Comparison of ENCODE assay signal across 8 cellular contexts in genomic region chr15:23039151-23039916, GRCh38. TPM values are rescaled to one million over a fixed set of nuclear protein-coding genes. Genes with fewer than 3 reads are reported as not detected.
A peak's percentile ranks its signal among the peaks of the same experiment; 100 is the strongest.
DNase-seq lines count a peak whose midpoint lies in the region; ATAC-seq, FAIRE-seq and TF ChIP-seq lines count a peak whose summit lies in the region.

Gene TUBGCP5, minus strand, starts transcription at chr15:23039569. Its CDS starts 26 bp downstream, at chr15:23039543.

- peaks cover 14 to 35% (median 19%) of the 10 kb centered on the region in 4 donors for H3K4me1 Mint-ChIP-seq in CD4-positive, CD25-positive, alpha-beta regulatory T cell

- in situ Hi-C loops in HepG2 (cut with HindIII; ENCODE audit: extremely low pct_ligation_motif_present, low pct_unique_long_range_greater_than_20kb) = loop anchor here (10.0 kb wide), 1 partner anchor 255 kb away; the partner anchor contains the start of gene NIPA1

- peaks cover 19% of the 10 kb centered on the region for H3K4me1 ChIP-seq in CD4-positive, CD25-positive, alpha-beta regulatory T cell (ENCODE audit: control insufficient read depth, insufficient read depth, low read length, poor library complexity, severe bottlenecking)
- peaks cover 17% of the 10 kb centered on the region for H3K4me1 ChIP-seq in HepG2 (ENCODE audit: insufficient read depth, low read length)

- H3K4me2 ChIP-seq in HepG2 (ENCODE audit: low read depth, low read length) = peak within 1 kb of the TSS; percentile 92

- TF ChIP-seq EP300 in HepG2 (IDR thresholded peaks at IDR 0.05; ENCODE audit: low read depth in 2 of 2, low read length in 2 of 2) (no peak), HepG2 (CRISPR knock-in tag; IDR thresholded peaks at IDR 0.05; ENCODE audit: borderline replicate concordance) (no peak)

- peak; percentile 19; the same call in 1 of the 2 replicates for TF ChIP-seq RAD21 in HepG2 (CRISPR knock-in tag; IDR thresholded peaks at IDR 0.05)

- peak; percentile 92 to 98 (median 97) for DNase-seq in CD4-positive, CD25-positive, alpha-beta regulatory T cell
- peak; percentile 96 for DNase-seq in NCI-H748 (lab: John Stamatoyannopoulos, UW; ENCODE audit: unreplicated experiment)
- peak; percentile 97 for DNase-seq in activated CD4-positive, alpha-beta T cell treated with anti-CD3 and anti-CD28 coated beads, Interleukin-2, amount 50 U/mL, for 1 hour
- peak; percentile 99 for DNase-seq in dermis blood vessel endothelial cell
- DNase-seq in HepG2 (ENCODE audit: low spot score) = peak; percentile 93
- DNase-seq in stimulated activated CD4-positive, alpha-beta T cell treated with anti-CD3 and anti-CD28 coated beads, Interleukin-2, amount 100 ng/mL, for 48 hours = peak; percentile 97 to 98

- H3K27me3 ChIP-seq in CD4-positive, CD25-positive, alpha-beta regulatory T cell (ENCODE audit: control insufficient read depth, insufficient read depth, low read length) = no peaks in the 10 kb centered on the region
- H3K27me3 ChIP-seq in HepG2 (ENCODE audit: control insufficient read depth in 1 of 2, insufficient read depth in 2 of 2, low read length in 2 of 2) = no peaks in the 10 kb centered on the region

- H3K36me3 Mint-ChIP-seq in CD4-positive, CD25-positive, alpha-beta regulatory T cell = peaks cover 15% of the 10 kb centered on the region

- intact Hi-C loops in HepG2 (cut with micrococcal nuclease; ENCODE audit: unreplicated experiment) = loop anchor here (1.0 to 5.0 kb wide), 3 partner anchors 41 to 428 kb away; partner anchors contain the start of gene CYFIP1

- CTCF ChIA-PET in HepG2 (lab: Yijun Ruan, JAX; ENCODE audit: low intra/inter-chr PET ratio, low total read pairs) = no interaction called here

- FAIRE-seq in HepG2 (lab: Jason Lieb, UNC) = no peak

- POLR2A ChIA-PET in HepG2 (lab: Yijun Ruan, JAX) = interaction anchor here (0.7 to 1.7 kb wide), 9 partner anchors 9 to 385 kb away, joined by 3 to 8 read pairs (median 3); partner anchors contain the start of gene CYFIP1

- H3K4me3 ChIP-seq in CD4-positive, CD25-positive, alpha-beta regulatory T cell (ENCODE audit: low read depth, low read length) = peak within 1 kb of the TSS; percentile 89
- H3K4me3 ChIP-seq in HepG2 (replicated peaks in 1 of 3; ENCODE audit: insufficient read depth in 1 of 3, low read depth in 2 of 3, low read length in 3 of 3) = peak within 1 kb of the TSS; percentile 75 to 85 (median 77)

- H3K4me3 Mint-ChIP-seq in CD4-positive, CD25-positive, alpha-beta regulatory T cell = peak within 1 kb of the TSS; percentile 91 to 98 (median 94)

- H3K27me3 Mint-ChIP-seq in CD4-positive, CD25-positive, alpha-beta regulatory T cell = no peaks in the 10 kb centered on the region

- ATAC-seq in CD4-positive, CD25-positive, alpha-beta regulatory T cell (ENCODE audit: low read depth in 2 of 2) = peak; percentile 95 to 96
- ATAC-seq in GM19395 (IDR thresholded peaks at IDR 0.05; ENCODE audit: unreplicated experiment) = peak; percentile 91
- ATAC-seq in HG03558 (IDR thresholded peaks at IDR 0.05; ENCODE audit: extremely low read depth, unreplicated experiment) = peak; percentile 91
- ATAC-seq in HepG2 = peak; percentile 96

- BruUV-seq in HepG2 (replicated peaks; lab: Mats Ljungman, UMichigan) = no TSS peak

- TF ChIP-seq CTCF in HepG2 (CRISPR knock-in tag; IDR thresholded peaks at IDR 0.05) = peak; percentile 39

- 0% methylated on average over 7 of the region's 92 CpGs for WGBS in HepG2 (ENCODE audit: low lambda C conversion rate)

- peaks cover 0 to 2% (median 0%) of the 10 kb centered on the region in 7 donors for H3K9me3 Mint-ChIP-seq in CD4-positive, CD25-positive, alpha-beta regulatory T cell

- TF ChIP-seq POLR2A in HepG2 (IDR thresholded peaks at IDR 0.05; ENCODE audit: insufficient read depth in 1 of 2, low read depth in 2 of 2, low read length in 2 of 2) = peak; percentile 97 to 98

- no peaks in the 10 kb centered on the region for H3K9me3 ChIP-seq in CD4-positive, CD25-positive, alpha-beta regulatory T cell (ENCODE audit: control insufficient read depth in 2 of 2, low read length in 2 of 2)
- no peaks in the 10 kb centered on the region for H3K9me3 ChIP-seq in HepG2 (ENCODE audit: low read length)

- peaks cover 8% of the 10 kb centered on the region for H3K36me3 ChIP-seq in CD4-positive, CD25-positive, alpha-beta regulatory T cell (ENCODE audit: control insufficient read depth, insufficient read depth, low read length)
- H3K36me3 ChIP-seq in HepG2 (replicated peaks in 1 of 2; ENCODE audit: control insufficient read depth in 1 of 2, insufficient read depth in 2 of 2, low read length in 2 of 2) = peaks cover 2 to 12% of the 10 kb centered on the region in 2 experiments; a peak in 3 of 5 replicates

- peak within 1 kb of the TSS; percentile 90 to 94 (median 93) for H3K27ac Mint-ChIP-seq in CD4-positive, CD25-positive, alpha-beta regulatory T cell

- H3K27ac ChIP-seq in CD4-positive, CD25-positive, alpha-beta regulatory T cell (ENCODE audit: insufficient read depth, low read length, poor library complexity, severe bottlenecking) = peak within 1 kb of the TSS; percentile 61
- peak within 1 kb of the TSS; percentile 79 for H3K27ac ChIP-seq in HepG2 (ENCODE audit: extremely low read length, insufficient read depth, low read length)

- H3K79me2 ChIP-seq in HepG2 (ENCODE audit: insufficient read depth, low read length) = peaks cover 13% of the 10 kb centered on the region

- H4K20me1 ChIP-seq in HepG2 (ENCODE audit: insufficient read depth, low read length) = no peaks in the 10 kb centered on the region

- H2AFZ ChIP-seq in HepG2 (ENCODE audit: low read length) = peak within 1 kb of the TSS; percentile 83

- peak within 1 kb of the TSS; percentile 83 for H3K9ac ChIP-seq in HepG2 (ENCODE audit: insufficient read depth, low read depth, low read length)

TF ChIP-seq in HepG2, 621 proteins besides CTCF, POLR2A, EP300 and RAD21 (continues in another document):
- TF ChIP-seq KLF6 (CRISPR knock-in tag; IDR thresholded peaks at IDR 0.05) = peak; percentile 61; the same call in 1 of the 2 replicates
- no peak for TF ChIP-seq ZNF784 (CRISPR knock-in tag; IDR thresholded peaks at IDR 0.05; ENCODE audit: borderline replicate concordance)
- TF ChIP-seq PAF1 (CRISPR knock-in tag; IDR thresholded peaks at IDR 0.05) = no peak
- no peak for TF ChIP-seq IRF1 (CRISPR knock-in tag; IDR thresholded peaks at IDR 0.05; ENCODE audit: low read depth)
- TF ChIP-seq SPEN (CRISPR knock-in tag; IDR thresholded peaks at IDR 0.05; ENCODE audit: low read depth) = peak; percentile 97
- TF ChIP-seq SIN3B (IDR thresholded peaks at IDR 0.05; ENCODE audit: low read length) = peak; percentile 41; the same call in 1 of the 2 replicates
- no peak for TF ChIP-seq NR2F1 (CRISPR knock-in tag; IDR thresholded peaks at IDR 0.05)
- no peak for TF ChIP-seq ZNF337 (CRISPR knock-in tag; IDR thresholded peaks at IDR 0.05; ENCODE audit: borderline replicate concordance, low read depth)
- no peak for TF ChIP-seq ZNF75D (CRISPR knock-in tag; IDR thresholded peaks at IDR 0.05; ENCODE audit: borderline replicate concordance)
- no peak for TF ChIP-seq RAD51 (IDR thresholded peaks at IDR 0.05; ENCODE audit: borderline replicate concordance)
- no peak for TF ChIP-seq GABPA (IDR thresholded peaks at IDR 0.05; ENCODE audit: low read depth, low read length)
- TF ChIP-seq GABPA (CRISPR knock-in tag; IDR thresholded peaks at IDR 0.05; ENCODE audit: low read depth) = no peak
- no peak for TF ChIP-seq ZNF878 (CRISPR knock-in tag; IDR thresholded peaks at IDR 0.05)
- no peak for TF ChIP-seq PTBP1 (IDR thresholded peaks at IDR 0.05; ENCODE audit: low read depth, low read length, poor library complexity, severe bottlenecking)
- no peak for TF ChIP-seq HNRNPH1 (optimal IDR thresholded peaks at IDR 0.05; ENCODE audit: low read depth, low read length)

RNA-seq across cellular contexts. Expression of gene TUBGCP5, which starts in this region (rescaled TPM):
- 20.2 TPM for total RNA-seq in CD4-positive, CD25-positive, alpha-beta regulatory T cell
- 1 to 10 TPM; 5.0 to 9.3 (median 7.1) TPM for polyA plus RNA-seq in CD4-positive, CD25-positive, alpha-beta regulatory T cell
- total RNA-seq in dermis blood vessel endothelial cell (7.0 and 25.8 TPM in 2 replicates), HepG2 (2016; rRNA removed; fragmentation: Illumina TruSeq; extraction: Trizol) (23.4 and 25.0 TPM in 2 replicates)
- 21.4 and 24.8 TPM in 2 replicates for total RNA-seq in HepG2 (2016; cell fraction: cytosol; rRNA removed; fragmentation: Illumina TruSeq; extraction: Trizol; ENCODE audit: low read depth)
- 23.4 and 23.5 TPM in 2 replicates for total RNA-seq in HepG2 (2016; cell fraction: insoluble cytoplasmic fraction; rRNA removed; fragmentation: Illumina TruSeq; extraction: Trizol)
- total RNA-seq in HepG2 (2016; cell fraction: membrane; rRNA removed; fragmentation: Illumina TruSeq; extraction: Trizol) = 11.4 and 13.6 TPM in 2 replicates
- 28.9 and 38.0 TPM in 2 replicates for total RNA-seq in HepG2 (2016; cell fraction: nucleus; rRNA removed; fragmentation: Illumina TruSeq; extraction: Trizol)
- 6.8 and 7.2 TPM in 2 replicates for polyA plus RNA-seq in HepG2 (2011; rRNA removed)
- 3.3 and 4.8 TPM in 2 replicates for polyA plus RNA-seq in HepG2 (2011; cell fraction: cytosol; rRNA removed)
- polyA plus RNA-seq in HepG2 (2011; cell fraction: nucleus; rRNA removed) = 6.9 and 9.4 TPM in 2 replicates
- polyA plus RNA-seq in HepG2 (2012) = 5.3 and 7.3 TPM in 2 replicates
- 0.35 and 0.62 TPM in 2 replicates for polyA plus RNA-seq in HepG2 (2016; cell fraction: cytosol; fragmentation: Illumina TruSeq; extraction: Trizol; ENCODE audit: low read depth)
- 12.8 and 13.1 TPM in 2 replicates for polyA plus RNA-seq in HepG2 (2016; cell fraction: insoluble cytoplasmic fraction; fragmentation: Illumina TruSeq; extraction: Trizol; ENCODE audit: low read depth)
- polyA plus RNA-seq in HepG2 (2016; cell fraction: membrane; fragmentation: Illumina TruSeq; extraction: Trizol; ENCODE audit: low read depth) = 0.81 and 1.0 TPM in 2 replicates
- 27.6 and 32.7 TPM in 2 replicates for polyA plus RNA-seq in HepG2 (2016; cell fraction: nucleus; fragmentation: Illumina TruSeq; extraction: Trizol; ENCODE audit: insufficient read depth, low read depth)
- 7.7 and 12.6 TPM in 2 replicates for polyA minus RNA-seq in HepG2 (2011; rRNA and poly(A)+ RNA removed; ENCODE audit: low replicate concordance)
- polyA minus RNA-seq in HepG2 (2011; cell fraction: cytosol; rRNA and poly(A)+ RNA removed) = 3.2 and 6.0 TPM in 2 replicates
- polyA minus RNA-seq in HepG2 (2011; cell fraction: nucleus; rRNA and poly(A)+ RNA removed) = 26.3 and 31.6 TPM in 2 replicates

Comparison
In these comparisons a context has a peak if more than half of its experiments do, and no peak if none do; other contexts are left out.
1. Peak in every context shown above with its lines: DNase-seq, ATAC-seq, H3K4me3 ChIP-seq and H3K27ac ChIP-seq.